In the genomic region with DNA sequence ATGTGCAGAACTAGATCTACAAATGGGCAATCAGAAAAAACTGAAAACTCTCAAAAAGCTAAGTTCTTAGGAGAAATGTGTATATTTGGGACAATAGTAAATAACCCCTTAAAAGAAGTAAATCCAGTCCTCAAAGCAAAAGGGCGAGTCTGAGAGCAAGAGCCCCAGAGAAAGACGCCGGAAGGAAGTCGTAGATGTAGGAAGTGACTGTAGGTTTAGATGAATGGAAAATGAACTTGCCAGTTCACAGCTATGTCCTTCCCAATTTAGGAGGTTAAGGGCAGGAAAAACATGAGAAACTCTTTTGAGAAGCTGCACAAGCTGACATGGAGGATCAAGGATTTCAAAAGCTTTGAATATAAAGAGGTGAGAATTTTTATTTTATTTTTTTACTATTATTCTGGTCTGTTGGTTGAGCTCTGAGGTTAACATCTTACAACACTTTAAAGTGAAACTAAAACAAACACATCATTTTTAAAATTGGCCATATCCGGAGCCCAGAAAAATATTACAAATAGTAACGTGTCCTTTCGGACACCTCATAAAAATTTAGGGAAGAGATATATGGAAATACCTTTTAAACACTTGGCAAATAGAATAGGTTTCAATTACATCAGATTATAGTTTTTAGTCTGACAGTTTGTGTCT, we compare ENCODE assay signal across 9 cellular contexts.
DNase-seq lines count a peak whose midpoint lies in the region; ATAC-seq and TF ChIP-seq lines count a peak whose summit lies in the region.
"Had no signal": no experiment of that assay in that cellular context is flagged by ENCODE, and none has a peak within 500 bp of the region (broad histone marks: within the 10 kb centered on the region; RNA-seq: fewer than 3 reads in every experiment).

No MANE protein-coding gene starts in this region.

- no peaks in the 10 kb centered on the region for H3K9me3 ChIP-seq in mononuclear cell (ENCODE audit: low read depth, low read length)
- no peaks in the 10 kb centered on the region for H3K9me3 ChIP-seq in Caco-2

- H3K9me3 Mint-ChIP-seq in Caco-2 (ENCODE audit: unreplicated experiment): no peaks in the 10 kb centered on the region

- ATAC-seq in GM18873 (IDR thresholded peaks at IDR 0.05; ENCODE audit: low FRiP score, unreplicated experiment) (peak; percentile 75), GM21786 (IDR thresholded peaks at IDR 0.05; ENCODE audit: unreplicated experiment) (peak; percentile 83)

- H3K4me1 ChIP-seq in mononuclear cell (ENCODE audit: insufficient read depth, low read length) (no peaks in the 10 kb centered on the region), Caco-2 (no peaks in the 10 kb centered on the region)

- TF ChIP-seq CTCF in Caco-2 (IDR thresholded peaks at IDR 0.05; ENCODE audit: insufficient read depth in 1 of 2, low read depth in 1 of 2, low read length in 1 of 2, severe bottlenecking in 1 of 2, unreplicated experiment in 1 of 2): no peak

- no peaks in the 10 kb centered on the region for H3K36me3 ChIP-seq in Caco-2 (ENCODE audit: control insufficient read depth, insufficient read depth, low read length)

- no peaks in the 10 kb centered on the region for H3K36me3 Mint-ChIP-seq in Caco-2 (ENCODE audit: insufficient read depth, unreplicated experiment)
- H3K36me3 Mint-ChIP-seq: mesothelial cell of epicardium had no signal

- no peaks in the 10 kb centered on the region for H3K4me1 Mint-ChIP-seq in Caco-2 (ENCODE audit: low read depth, unreplicated experiment)
- H3K4me1 Mint-ChIP-seq: mesothelial cell of epicardium had no signal

- no TSS peak for BruUV-seq in Caco-2 (replicated peaks; lab: Mats Ljungman, UMichigan)

- no peak overlapping the region for H3K27ac Mint-ChIP-seq in Caco-2 (ENCODE audit: unreplicated experiment)
- H3K27ac Mint-ChIP-seq: mesothelial cell of epicardium had no signal

- peak overlapping the region; percentile 42 for H3K4me3 ChIP-seq in mononuclear cell (ENCODE audit: low read length)
- H3K4me3 ChIP-seq in Caco-2 (ENCODE audit: low read depth, low read length): no peak overlapping the region

- H3K4me3 Mint-ChIP-seq in Caco-2 (ENCODE audit: unreplicated experiment): no peak overlapping the region
- H3K4me3 Mint-ChIP-seq: mesothelial cell of epicardium had no signal

- CTCF ChIA-PET in Caco-2 (lab: Charles Lee): no interaction called here

- intact Hi-C loops in Caco-2 (cut with micrococcal nuclease; ENCODE audit: unreplicated experiment): no loop called here

- no peaks in the 10 kb centered on the region for H3K27me3 Mint-ChIP-seq in Caco-2 (ENCODE audit: insufficient read depth, unreplicated experiment)

- POLR2A ChIA-PET in Caco-2 (lab: Charles Lee): no interaction called here

- DNase-seq in MV-4-11 (lab: John Stamatoyannopoulos, UW) (peak; percentile 58), Caco-2 (no peak), A172 (ENCODE audit: low spot score) (no peak), NCI-H146 treated with DMSO at 0.1 percent for 48 hours (lab: John Stamatoyannopoulos, UW; ENCODE audit: unreplicated experiment) (no peak)
- no peak for DNase-seq in stimulated activated CD4-positive, alpha-beta T cell treated with anti-CD3 and anti-CD28 coated beads, Interleukin-2, amount 100 ng/mL, for 48 hours

- no peaks in the 10 kb centered on the region for H3K27me3 ChIP-seq in mononuclear cell (ENCODE audit: insufficient read depth, low read length)
- H3K27me3 ChIP-seq in Caco-2 (replicated peaks; ENCODE audit: control insufficient read depth, insufficient read depth, low read length): no peaks in the 10 kb centered on the region
